Comparison of ENCODE assay signal across 1 cellular context in the genomic region with DNA sequence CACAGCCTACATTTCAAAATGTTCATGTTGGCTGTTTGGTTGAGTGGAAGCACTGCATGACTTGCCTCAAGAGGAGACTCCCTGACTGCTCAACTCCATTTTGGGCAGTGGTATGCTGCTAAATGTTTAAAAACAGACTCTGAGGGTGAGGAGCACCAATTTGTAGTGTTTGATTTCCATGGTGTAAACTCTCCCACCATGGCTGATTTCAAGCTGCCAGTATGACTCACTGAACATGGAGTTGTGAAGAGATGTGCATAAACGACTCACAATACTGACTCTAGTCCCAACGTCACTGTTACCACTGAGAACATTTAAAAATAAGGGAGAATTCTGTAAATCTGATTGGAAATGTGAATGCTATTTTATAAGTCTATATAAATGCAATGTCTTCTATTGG.
TF ChIP-seq lines count a peak whose summit lies in the region.

No MANE protein-coding gene starts in this region.

TF ChIP-seq in IMR-90, 13 proteins besides CTCF, POLR2A, EP300 and RAD21 (continued from another document):
- TF ChIP-seq FOS (IDR thresholded peaks at IDR 0.05; ENCODE audit: low read depth, low read length) (peak; percentile 56), ELK1 (IDR thresholded peaks at IDR 0.05; ENCODE audit: borderline replicate concordance, low read depth, low read length) (no peak), CEBPB (IDR thresholded peaks at IDR 0.05; ENCODE audit: low read depth, low read length) (no peak), MXI1 (IDR thresholded peaks at IDR 0.05; ENCODE audit: borderline replicate concordance, low read depth, low read length) (no peak), NFE2L2 (IDR thresholded peaks at IDR 0.05; ENCODE audit: low read depth, low read length) (no peak), RCOR1 (IDR thresholded peaks at IDR 0.05; ENCODE audit: insufficient replicate concordance, low read length) (no peak)
TF ChIP-seq in IMR-90: peak in this region for 2.
